9 cellular contexts compared by ENCODE assay signal in the genomic region with DNA sequence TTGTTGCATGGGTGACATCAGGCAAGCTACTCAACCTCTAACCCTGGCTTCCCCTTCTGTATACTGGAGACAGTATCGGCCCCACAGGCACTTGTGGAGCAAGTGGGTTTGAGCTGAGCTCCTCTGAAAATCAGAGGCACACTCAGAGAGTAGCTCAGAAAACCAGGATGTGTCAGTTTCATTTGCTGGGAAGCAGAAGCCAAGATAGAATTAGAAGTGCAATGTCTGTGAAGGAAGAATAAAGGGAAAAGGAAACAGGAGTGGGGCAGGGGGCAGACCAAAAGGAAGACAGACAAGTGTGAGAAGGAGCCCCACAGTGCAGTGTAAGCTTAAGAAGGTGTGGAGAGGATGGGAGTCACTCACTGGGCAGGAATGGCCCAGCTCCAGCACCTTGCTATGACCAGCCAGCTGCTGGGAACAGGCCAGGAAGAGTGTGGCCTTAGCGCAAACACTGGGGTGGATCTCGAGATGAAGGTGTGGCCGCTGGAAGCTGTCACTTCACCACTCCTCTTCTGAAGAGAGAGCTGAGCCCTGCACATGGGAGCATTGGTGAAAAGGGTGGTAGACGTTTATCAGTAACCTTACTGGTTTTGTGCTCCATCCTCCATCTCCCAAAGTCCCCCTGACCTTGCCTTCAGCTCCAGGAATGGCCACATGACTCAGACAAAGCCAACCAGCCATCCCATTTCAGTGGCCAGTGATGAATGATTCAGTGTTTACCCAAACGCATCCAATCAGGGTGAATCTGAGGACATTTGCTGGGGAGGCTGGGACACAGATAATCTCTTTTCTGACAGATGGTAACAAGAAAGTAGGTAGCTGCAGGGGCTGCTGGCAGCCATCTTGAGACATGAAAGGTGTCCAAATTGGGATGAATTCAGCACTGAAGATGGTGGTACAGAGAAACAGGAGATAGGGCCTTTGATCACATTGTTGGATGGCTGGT.
A peak's percentile ranks its signal among the peaks of the same experiment; 100 is the strongest.
DNase-seq lines count a peak whose midpoint lies in the region; ATAC-seq and TF ChIP-seq lines count a peak whose summit lies in the region.
"Had no signal": no experiment of that assay in that cellular context is flagged by ENCODE, and none has a peak within 500 bp of the region (broad histone marks: within the 10 kb centered on the region; RNA-seq: fewer than 3 reads in every experiment).

No MANE protein-coding gene starts in this region.

- no peak for ATAC-seq in naive thymus-derived CD8-positive, alpha-beta T cell
- ATAC-seq in sciatic nerve (no peak), HG02759 (IDR thresholded peaks at IDR 0.05; ENCODE audit: unreplicated experiment) (no peak), HG03460 (IDR thresholded peaks at IDR 0.05; ENCODE audit: unreplicated experiment) (no peak)

- peak; percentile 48 for DNase-seq in D341Med (ENCODE audit: low spot score)
- peak; percentile 46 for DNase-seq in M059J (ENCODE audit: low read depth)
- peak; percentile 45 for DNase-seq in brain microvascular endothelial cell
- DNase-seq in naive thymus-derived CD8-positive, alpha-beta T cell = no peak
- no peak for DNase-seq in sciatic nerve (ENCODE audit: low spot score)
- DNase-seq in OCI-M2 (lab: John Stamatoyannopoulos, UW; ENCODE audit: unreplicated experiment) = no peak

- no peak overlapping the region for H3K27ac ChIP-seq in brain microvascular endothelial cell
- H3K27ac ChIP-seq: thyroid gland had no signal

- in situ Hi-C loops in brain microvascular endothelial cell (cut with HindIII; ENCODE audit: low pct_ligation_motif_present, low sequenced_read_pairs) = no loop called here

- no peaks in the 10 kb centered on the region for H3K36me3 ChIP-seq in brain microvascular endothelial cell (replicated peaks)
- H3K36me3 ChIP-seq: thyroid gland had no signal

- H3K9me3 Mint-ChIP-seq in naive thymus-derived CD8-positive, alpha-beta T cell = peaks cover 0 to 6% (median 0%) of the 10 kb centered on the region in 9 donors

- POLR2A ChIA-PET in naive thymus-derived CD8-positive, alpha-beta T cell (lab: Charles Lee) = interaction anchor here (0.7 to 7.5 kb wide), 16 partner anchors 9 to 82 kb away, joined by 3 to 85 read pairs (median 7); no protein-coding TSS in a partner anchor

- TF ChIP-seq CTCF in brain microvascular endothelial cell (IDR thresholded peaks at IDR 0.05; ENCODE audit: low read depth, low read length, missing control alignments) = no peak

- H3K27ac Mint-ChIP-seq in naive thymus-derived CD8-positive, alpha-beta T cell = peak overlapping the region; percentile 94 to 99 (median 95)

- no peaks in the 10 kb centered on the region for H3K27me3 ChIP-seq in brain microvascular endothelial cell (replicated peaks)
- H3K27me3 ChIP-seq: thyroid gland had no signal

- H3K4me1 Mint-ChIP-seq in naive thymus-derived CD8-positive, alpha-beta T cell = peaks cover 14 to 35% (median 32%) of the 10 kb centered on the region in 4 donors

- peak overlapping the region; percentile 81 to 96 (median 92) for H3K4me3 Mint-ChIP-seq in naive thymus-derived CD8-positive, alpha-beta T cell

- H3K4me3 ChIP-seq in brain microvascular endothelial cell (ENCODE audit: low read depth, low read length) = no peak overlapping the region

- H3K27me3 Mint-ChIP-seq in naive thymus-derived CD8-positive, alpha-beta T cell = peaks cover 0 to 3% (median 0%) of the 10 kb centered on the region in 5 donors

- intact Hi-C loops in sciatic nerve (cut with DNase I) = no loop called here

- H3K36me3 Mint-ChIP-seq in naive thymus-derived CD8-positive, alpha-beta T cell = peaks cover 0 to 6% (median 4%) of the 10 kb centered on the region in 3 donors

Comparison
In these comparisons a context has a peak if more than half of its experiments do, and no peak if none do; other contexts are left out.
1. DNase-seq: peak in D341Med (single experiment), M059J (single experiment) and brain microvascular endothelial cell (single experiment); none in naive thymus-derived CD8-positive, alpha-beta T cell (0 of 10), sciatic nerve (single experiment) and OCI-M2 (single experiment).